26 cellular contexts compared by ENCODE assay signal in the genomic region with DNA sequence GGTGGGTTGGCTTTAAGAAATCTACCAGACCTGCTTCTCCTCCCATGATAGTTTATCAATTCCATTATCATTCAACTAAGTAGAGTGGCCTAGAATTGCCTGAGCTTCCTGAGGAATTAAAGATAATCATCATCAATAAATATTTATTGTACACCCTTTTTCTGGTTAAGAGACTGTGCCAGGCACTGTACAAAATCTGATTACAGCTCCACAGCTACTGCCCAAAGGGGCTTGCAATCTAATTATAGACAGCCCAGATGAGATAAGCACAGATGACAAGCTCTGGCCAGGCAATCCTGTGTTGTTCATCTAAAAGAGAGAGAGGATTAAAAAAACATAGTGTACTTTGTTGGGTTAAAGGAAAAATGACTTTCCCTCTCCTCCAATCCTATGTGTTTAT.
"Had no signal": no experiment of that assay in that cellular context is flagged by ENCODE, and none has a peak within 500 bp of the region (broad histone marks: within the 10 kb centered on the region; RNA-seq: fewer than 3 reads in every experiment).

No MANE protein-coding gene starts in this region.

- H2AFZ ChIP-seq: neural progenitor cell, parathyroid adenoma had no signal

- H3K4me3 ChIP-seq: neural progenitor cell, ovary, psoas muscle, right lobe of liver, sigmoid colon, stomach, thoracic aorta, thyroid gland, tibial nerve, upper lobe of left lung, vagina had no signal

- H3K4me2 ChIP-seq: neural progenitor cell had no signal

- H3K4me1 Mint-ChIP-seq: neural progenitor cell; stimulated activated effector memory CD8-positive, alpha-beta T cell treated with anti-CD3 and anti-CD28 coated beads, Interleukin-12 subunit alpha, Interleukin-12 subunit beta, amount 100 ng/mL, for 72 hours; stimulated activated naive B cell treated with anti-CD40 and anti-IgM and Interleukin-4, amounts not matched to agents 10 μg/mL and 1 μg/mL and 100 μg/mL, for 72 hours had no signal

- H3K4me3 Mint-ChIP-seq: nephron; neural progenitor cell; stimulated activated effector memory CD8-positive, alpha-beta T cell treated with anti-CD3 and anti-CD28 coated beads, Interleukin-12 subunit alpha, Interleukin-12 subunit beta, amount 100 ng/mL, for 72 hours; stimulated activated naive B cell treated with anti-CD40 and anti-IgM and Interleukin-4, amounts not matched to agents 10 μg/mL and 1 μg/mL and 100 μg/mL, for 72 hours; stimulated activated naive CD8-positive, alpha-beta T cell treated with anti-CD3 and anti-CD28 coated beads, Interleukin-15, Interleukin-2, amounts not matched to agents 100 ng/mL and 50 ng/mL, for 24 hours had no signal

- H3K36me3 ChIP-seq: neural progenitor cell, ovary, right lobe of liver, sigmoid colon, stomach, thoracic aorta, thyroid gland, tibial nerve, upper lobe of left lung, vagina had no signal

- ATAC-seq: psoas muscle; right cardiac atrium; right lobe of liver; stimulated activated effector memory CD8-positive, alpha-beta T cell treated with anti-CD3 and anti-CD28 coated beads, Interleukin-12 subunit alpha, Interleukin-12 subunit beta, amount 100 ng/mL, for 72 hours; stimulated activated naive B cell treated with anti-CD40 and anti-IgM and Interleukin-4, amounts not matched to agents 10 μg/mL and 1 μg/mL and 100 μg/mL, for 72 hours had no signal

- DNase-seq: occipital lobe; ovary; posterior cingulate gyrus; psoas muscle; right cardiac atrium; right lobe of liver; sigmoid colon; small intestine; stimulated activated CD4-positive, alpha-beta T cell treated with anti-CD3 and anti-CD28 coated beads, Interleukin-15, amount 100 ng/mL, for 24 hours; stimulated activated CD4-positive, alpha-beta T cell treated with anti-CD3 and anti-CD28 coated beads, Interleukin-2, amount 100 ng/mL, for 24 hours; stimulated activated CD4-positive, alpha-beta T cell treated with anti-CD3 and anti-CD28 coated beads, Interleukin-2, amount 100 ng/mL, for 48 hours; stimulated activated CD4-positive, alpha-beta T cell treated with anti-CD3 and anti-CD28 coated beads, Interleukin-4, amount 100 ng/mL, for 24 hours; stimulated activated naive B cell treated with anti-CD40 and anti-IgM and Interleukin-4, amounts not matched to agents 10 μg/mL and 1 μg/mL and 100 μg/mL, for 72 hours; stimulated activated naive CD4-positive, alpha-beta T cell treated with Interleukin-2 at 50 U/mL for 16 hours; stomach; upper lobe of left lung had no signal

- H3K79me2 ChIP-seq: parathyroid adenoma had no signal

- H3K27ac Mint-ChIP-seq: neural progenitor cell; progenitor cell of endocrine pancreas; stimulated activated effector memory CD8-positive, alpha-beta T cell treated with anti-CD3 and anti-CD28 coated beads, Interleukin-12 subunit alpha, Interleukin-12 subunit beta, amount 100 ng/mL, for 72 hours; stimulated activated naive B cell treated with anti-CD40 and anti-IgM and Interleukin-4, amounts not matched to agents 10 μg/mL and 1 μg/mL and 100 μg/mL, for 72 hours; stimulated activated naive CD8-positive, alpha-beta T cell treated with anti-CD3 and anti-CD28 coated beads, Interleukin-15, Interleukin-2, amounts not matched to agents 100 ng/mL and 50 ng/mL, for 24 hours had no signal

- H3K4me1 ChIP-seq: neural progenitor cell, parathyroid adenoma, psoas muscle, right lobe of liver, tibial nerve, upper lobe of left lung, vagina had no signal

- H3K27ac ChIP-seq: neural progenitor cell, ovary, parathyroid adenoma, psoas muscle, right lobe of liver, sigmoid colon, stomach, thoracic aorta, thyroid gland, tibial nerve, upper lobe of left lung, vagina had no signal

- H3K9ac ChIP-seq: neural progenitor cell, parathyroid adenoma had no signal

- H3K36me3 Mint-ChIP-seq: neural progenitor cell; stimulated activated effector memory CD8-positive, alpha-beta T cell treated with anti-CD3 and anti-CD28 coated beads, Interleukin-12 subunit alpha, Interleukin-12 subunit beta, amount 100 ng/mL, for 72 hours had no signal

- H3K27me3 ChIP-seq: neural progenitor cell, ovary, right lobe of liver, sigmoid colon, stomach, thyroid gland, tibial nerve, upper lobe of left lung, vagina had no signal

- H3K9me3 ChIP-seq: ovary, psoas muscle, right lobe of liver, sigmoid colon, thoracic aorta, thyroid gland, tibial nerve, upper lobe of left lung, vagina had no signal
